8 cellular contexts compared by ENCODE assay signal in genomic region chr22:22576244-22576988, GRCh38. TPM values are rescaled to one million over a fixed set of nuclear protein-coding genes. Genes with fewer than 3 reads are reported as not detected.
DNase-seq lines count a peak whose midpoint lies in the region; ATAC-seq and TF ChIP-seq lines count a peak whose summit lies in the region.
"Had no signal": no experiment of that assay in that cellular context is flagged by ENCODE, and none has a peak within 500 bp of the region (broad histone marks: within the 10 kb centered on the region; RNA-seq: fewer than 3 reads in every experiment).

No MANE protein-coding gene starts in this region.

- H3K4me3 ChIP-seq in LNCaP clone FGC (ENCODE audit: low read depth, low read length) (no peak overlapping the region), dorsolateral prefrontal cortex (no peak overlapping the region), mesendoderm (ENCODE audit: low read length) (no peak overlapping the region)

- no CpG with 5 or more reads among the region's 8 CpGs for WGBS in mesendoderm (ENCODE audit: extremely low coverage, insufficient coverage, low lambda C conversion rate)

- no peak for ATAC-seq in HG03354 (IDR thresholded peaks at IDR 0.05; ENCODE audit: poor library complexity, severe bottlenecking, unreplicated experiment)
- ATAC-seq in HG03039 (IDR thresholded peaks at IDR 0.05; ENCODE audit: unreplicated experiment): no peak

- H3K79me2 ChIP-seq in mesendoderm (ENCODE audit: control insufficient read depth, insufficient read depth, low read length): no peaks in the 10 kb centered on the region

- no peak overlapping the region for H2AK5ac ChIP-seq in mesendoderm (ENCODE audit: low read length)

- H3K18ac ChIP-seq in mesendoderm (ENCODE audit: low read length): no peak overlapping the region

- H3K27ac ChIP-seq in dorsolateral prefrontal cortex (no peak overlapping the region), mesendoderm (ENCODE audit: low read depth, low read length) (no peak overlapping the region)

- H3K27me3 ChIP-seq in dorsolateral prefrontal cortex (peaks cover 0 to 9% (median 0%) of the 10 kb centered on the region in 45 donors), mesendoderm (ENCODE audit: insufficient read depth, low read length, poor library complexity) (no peaks in the 10 kb centered on the region)

- no peaks in the 10 kb centered on the region for H3K4me1 ChIP-seq in mesendoderm (ENCODE audit: control insufficient read depth, low read depth, low read length)

- no peak overlapping the region for H4K8ac ChIP-seq in mesendoderm (ENCODE audit: low read depth, low read length)

- no peaks in the 10 kb centered on the region for H3K79me1 ChIP-seq in mesendoderm (ENCODE audit: low read length)

- no peak overlapping the region for H2BK5ac ChIP-seq in mesendoderm (ENCODE audit: low read length)

- H2BK120ac ChIP-seq in mesendoderm (ENCODE audit: low read depth, low read length): no peak overlapping the region

- no peaks in the 10 kb centered on the region for H3K36me3 ChIP-seq in mesendoderm (ENCODE audit: control insufficient read depth, insufficient read depth, low read length)

- no peak overlapping the region for H3K4ac ChIP-seq in mesendoderm (ENCODE audit: low read depth, low read length)

- TF ChIP-seq CTCF in LNCaP clone FGC (IDR thresholded peaks at IDR 0.05; ENCODE audit: control insufficient read depth, extremely low read depth, insufficient read depth): peak; percentile 83
- TF ChIP-seq CTCF in dorsolateral prefrontal cortex (IDR thresholded peaks at IDR 0.05 in 54 of 56, conservative IDR thresholded peaks at IDR 0.05 in 2 of 56; ENCODE audit: low read depth in 1 of 56, partially characterized antibody in 56 of 56): peak in 55 of 56 donors; percentile 12 to 67 (median 58)

- H2BK15ac ChIP-seq in mesendoderm (replicated peaks; ENCODE audit: low read depth): no peak overlapping the region

- H3K4me2 ChIP-seq in mesendoderm (ENCODE audit: low read length): no peak overlapping the region

- intact Hi-C loops in dorsolateral prefrontal cortex (cut with DNase I): no loop called here

- H3K23ac ChIP-seq in mesendoderm (ENCODE audit: low read length): no peak overlapping the region

- peak; percentile 83 for DNase-seq in GM03348 (ENCODE audit: low spot score)
- no peak for DNase-seq in LNCaP clone FGC (ENCODE audit: low read depth)
- DNase-seq in T-helper 9 cell: peak; percentile 11
- DNase-seq in dorsolateral prefrontal cortex: peak in 4 of 10 donors; percentile 9 to 53 (median 25)
- DNase-seq in mesendoderm: peak; percentile 70

- H3K9ac ChIP-seq in mesendoderm (ENCODE audit: low read length): no peak overlapping the region

- H4K5ac ChIP-seq in mesendoderm (ENCODE audit: low read length): no peak overlapping the region

- H3K56ac ChIP-seq in mesendoderm (ENCODE audit: low read length): no peak overlapping the region

RNA-seq across cellular contexts. Expression of gene PRAME, which starts 17.4 kb away (rescaled TPM):
- under 1 TPM in 1 of 120 experiments, not detected in 119; 0.35 TPM for total RNA-seq in dorsolateral prefrontal cortex
- 0.08 TPM for polyA plus RNA-seq in mesendoderm (2013, experiment 1 of 2)
- polyA plus RNA-seq in mesendoderm (2013, experiment 2 of 2): 0.06 TPM
- total RNA-seq: pulmonary artery endothelial cell had no signal

RNA-seq across cellular contexts. Expression of gene ZNF280A, which starts 56.3 kb away (rescaled TPM):
- total RNA-seq in dorsolateral prefrontal cortex: under 1 TPM in 11 of 120 experiments, not detected in 109; 0.21 to 0.46 (median 0.23) TPM
- 0.14 TPM for polyA plus RNA-seq in mesendoderm (2013, experiment 1 of 2)
- 0.18 TPM for polyA plus RNA-seq in mesendoderm (2013, experiment 2 of 2)
- total RNA-seq: pulmonary artery endothelial cell had no signal
